10 cellular contexts compared by ENCODE assay signal in the genomic region with DNA sequence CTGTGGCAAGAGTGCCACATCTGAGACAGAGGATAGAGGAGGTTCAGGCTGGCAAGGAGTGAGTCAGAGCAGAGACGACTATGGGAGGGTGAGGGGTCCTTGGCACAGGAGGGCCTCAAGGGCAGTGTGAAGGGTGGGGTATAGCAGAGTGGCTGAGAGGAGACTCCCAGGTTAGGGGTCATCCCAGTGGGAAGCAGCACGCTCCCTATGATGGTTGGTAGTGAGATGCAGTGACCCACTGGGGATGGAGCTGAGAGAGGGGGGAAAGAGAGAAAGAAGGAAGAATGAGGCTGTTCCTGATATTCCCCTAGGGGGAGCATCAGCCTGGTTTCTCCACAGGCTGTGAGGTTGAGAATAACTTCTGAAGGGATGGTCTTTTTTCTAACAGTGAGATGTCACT.
DNase-seq lines count a peak whose midpoint lies in the region; ATAC-seq and TF ChIP-seq lines count a peak whose summit lies in the region.
"Had no signal": no experiment of that assay in that cellular context is flagged by ENCODE, and none has a peak within 500 bp of the region (broad histone marks: within the 10 kb centered on the region; RNA-seq: fewer than 3 reads in every experiment).

No MANE protein-coding gene starts in this region.

- TF ChIP-seq EP300 in esophagus muscularis mucosa (IDR thresholded peaks at IDR 0.05) = no peak

- H3K4me1 ChIP-seq in RWPE2 (ENCODE audit: insufficient read depth, poor library complexity, severe bottlenecking) (no peaks in the 10 kb centered on the region), esophagus muscularis mucosa (no peaks in the 10 kb centered on the region)

- ATAC-seq in RWPE2 (ENCODE audit: low read depth) = peak; percentile 61; the same call in 2 of the 3 replicates
- ATAC-seq in GM18511 (IDR thresholded peaks at IDR 0.05; ENCODE audit: unreplicated experiment) = no peak
- ATAC-seq in HG03342 (IDR thresholded peaks at IDR 0.05; ENCODE audit: unreplicated experiment) = no peak

- intact Hi-C loops in esophagus muscularis mucosa (cut with DNase I) = no loop called here

- H3K9me3 ChIP-seq in RWPE2 (ENCODE audit: severe bottlenecking) (no peaks in the 10 kb centered on the region), esophagus muscularis mucosa (no peaks in the 10 kb centered on the region)
- H3K9me3 ChIP-seq: ovary had no signal

- DNase-seq in AG09309 (ENCODE audit: low read depth) (no peak), RWPE2 (ENCODE audit: low spot score) (no peak), iPS-NIHi11 (ENCODE audit: low spot score) (peak; percentile 29), esophagus muscularis mucosa (ENCODE audit: extremely low spot score) (no peak)
- no peak for DNase-seq in stimulated activated CD4-positive, alpha-beta T cell treated with anti-CD3 and anti-CD28 coated beads, Interleukin-2, amount 100 ng/mL, for 48 hours
- DNase-seq: ovary had no signal

- H3K27me3 ChIP-seq in RWPE2 (ENCODE audit: insufficient read depth, poor library complexity, severe bottlenecking) (no peaks in the 10 kb centered on the region), esophagus muscularis mucosa (no peaks in the 10 kb centered on the region)
- H3K27me3 ChIP-seq: ovary had no signal

- WGBS in esophagus muscularis mucosa = 87% methylated on average over 2 of the region's 2 CpGs

- H3K36me3 ChIP-seq in RWPE2 (ENCODE audit: low read depth) (no peaks in the 10 kb centered on the region), esophagus muscularis mucosa (peaks cover 0 to 18% (median 0%) of the 10 kb centered on the region in 4 donors)
- H3K36me3 ChIP-seq: ovary had no signal

- H3K4me3 ChIP-seq in AG09309 (ENCODE audit: control insufficient read depth, low read depth, low read length) (no peak overlapping the region), RWPE2 (ENCODE audit: severe bottlenecking) (no peak overlapping the region), esophagus muscularis mucosa (no peak overlapping the region)
- H3K4me3 ChIP-seq: ovary had no signal

- TF ChIP-seq POLR2A in esophagus muscularis mucosa (IDR thresholded peaks at IDR 0.05; ENCODE audit: low read depth) = no peak

- TF ChIP-seq CTCF in AG09309 (IDR thresholded peaks at IDR 0.05; ENCODE audit: control insufficient read depth, insufficient read depth, low read depth, low read length, missing control alignments) (peak; percentile 51), GM12874 (IDR thresholded peaks at IDR 0.05; ENCODE audit: insufficient read depth, low read depth, low read length) (peak; percentile 30; the same call in 1 of the 2 replicates), RWPE2 (IDR thresholded peaks at IDR 0.05; ENCODE audit: poor library complexity, severe bottlenecking) (peak; percentile 45), esophagus muscularis mucosa (IDR thresholded peaks at IDR 0.05) (no peak)

- H3K27ac ChIP-seq in RWPE2 (ENCODE audit: poor library complexity, severe bottlenecking) = no peak overlapping the region
- H3K27ac ChIP-seq in esophagus muscularis mucosa (replicated peaks in 1 of 4) = no peak overlapping the region
- H3K27ac ChIP-seq: KMS-11, ovary had no signal

Comparison
In these comparisons a context has a peak if more than half of its experiments do, and no peak if none do; other contexts are left out.
1. CTCF ChIP-seq: peak in AG09309 (single experiment), GM12874 (single experiment) and RWPE2 (single experiment); none in esophagus muscularis mucosa (0 of 3).